In the genomic region with DNA sequence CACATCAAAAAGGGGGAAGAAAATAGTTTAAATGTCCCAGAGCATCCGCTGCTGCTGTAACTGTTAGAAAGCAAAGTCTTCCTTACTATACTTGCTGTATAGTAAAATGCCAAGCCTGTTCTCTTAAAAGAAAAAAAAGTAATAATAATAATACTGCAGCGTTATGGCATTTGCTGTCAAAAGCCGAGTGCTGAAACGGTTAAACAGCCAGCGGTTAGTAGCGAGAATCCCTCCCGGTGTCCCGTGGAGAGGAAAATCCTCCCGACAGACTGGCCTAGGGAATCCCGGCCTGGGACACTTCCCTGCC, we compare ENCODE assay signal across 8 cellular contexts. TPM values are rescaled to one million over a fixed set of nuclear protein-coding genes. Genes with fewer than 3 reads are reported as not detected.
A peak's percentile ranks its signal among the peaks of the same experiment; 100 is the strongest.
DNase-seq lines count a peak whose midpoint lies in the region; ATAC-seq, FAIRE-seq and TF ChIP-seq lines count a peak whose summit lies in the region.

No MANE protein-coding gene starts in this region.

- no peak for TF ChIP-seq POLR2A in endothelial cell of umbilical vein (IDR thresholded peaks at IDR 0.05; ENCODE audit: low read depth, low read length)

- peaks cover 28% of the 10 kb centered on the region for H3K4me1 ChIP-seq in CD4-positive, alpha-beta memory T cell (ENCODE audit: insufficient read depth, low read length)
- peaks cover 24% of the 10 kb centered on the region for H3K4me1 ChIP-seq in endothelial cell of umbilical vein (ENCODE audit: control insufficient read depth, extremely low read depth, insufficient read depth, low read length)
- H3K4me1 ChIP-seq in osteoblast (ENCODE audit: insufficient read depth, low read length) = peaks cover 44% of the 10 kb centered on the region

- TF ChIP-seq CTCF in endothelial cell of umbilical vein (IDR thresholded peaks at IDR 0.05; ENCODE audit: extremely low read depth in 1 of 2, insufficient read depth in 1 of 2, low read depth in 1 of 2, low read length in 2 of 2) (no peak), osteoblast (IDR thresholded peaks at IDR 0.05; ENCODE audit: extremely low read depth, low read depth, low read length) (no peak)

- H3K27me3 ChIP-seq in CD4-positive, alpha-beta memory T cell (ENCODE audit: insufficient read depth, low read length) = peaks cover 45% of the 10 kb centered on the region
- H3K27me3 ChIP-seq in endothelial cell of umbilical vein (ENCODE audit: control insufficient read depth in 2 of 2, insufficient read depth in 2 of 2, low read length in 2 of 2) (peaks cover 1 to 2% of the 10 kb centered on the region in 2 experiments), osteoblast (ENCODE audit: insufficient read depth, low read length) (peaks cover 13% of the 10 kb centered on the region)

- H3K27ac ChIP-seq in CD4-positive, alpha-beta memory T cell (ENCODE audit: low read depth, low read length) = no peak overlapping the region
- H3K27ac ChIP-seq in endothelial cell of umbilical vein (ENCODE audit: insufficient read depth, low read depth, low read length) = peak overlapping the region; percentile 64
- H3K27ac ChIP-seq in osteoblast (ENCODE audit: low read depth, low read length) = peak overlapping the region; percentile 91

- peaks cover 38 to 40% of the 10 kb centered on the region in 2 donors for H3K27me3 Mint-ChIP-seq in CD4-positive, alpha-beta memory T cell

- H3K79me2 ChIP-seq in endothelial cell of umbilical vein (ENCODE audit: control insufficient read depth, insufficient read depth, low read length) (no peaks in the 10 kb centered on the region), osteoblast (ENCODE audit: insufficient read depth, low read length) (no peaks in the 10 kb centered on the region)

- no peak overlapping the region for H3K27ac Mint-ChIP-seq in CD4-positive, alpha-beta memory T cell

- peak overlapping the region; percentile 3 to 44 for H3K4me3 ChIP-seq in CD4-positive, alpha-beta memory T cell (ENCODE audit: low read length in 2 of 2)
- peak overlapping the region; percentile 40 to 62 (median 54) for H3K4me3 ChIP-seq in endothelial cell of umbilical vein (replicated peaks in 1 of 3; ENCODE audit: insufficient read depth in 1 of 3, low read depth in 1 of 3, low read length in 3 of 3)
- H3K4me3 ChIP-seq in osteoblast (ENCODE audit: insufficient read depth, low read length) = peak overlapping the region; percentile 80

- H4K20me1 ChIP-seq in endothelial cell of umbilical vein (replicated peaks; ENCODE audit: control insufficient read depth, extremely low read depth, insufficient read depth, low read length) (no peaks in the 10 kb centered on the region), osteoblast (ENCODE audit: insufficient read depth, low read length) (no peaks in the 10 kb centered on the region)

- peak in 1 of 5 donors; percentile 4 for DNase-seq in CD4-positive, alpha-beta memory T cell
- peak; percentile 62 for DNase-seq in RPMI7951 (ENCODE audit: low read depth)
- no peak for DNase-seq in endothelial cell of umbilical vein (ENCODE audit: low read depth, low spot score)
- DNase-seq in osteoblast (ENCODE audit: insufficient read length, low spot score, missing footprints) = peak; percentile 78
- DNase-seq in NCI-H82 (lab: John Stamatoyannopoulos, UW) = no peak
- no peak for DNase-seq in activated CD4-positive, CD25-positive, alpha-beta regulatory T cell (lab: John Stamatoyannopoulos, UW)

- peaks cover 8 to 45% (median 14%) of the 10 kb centered on the region in 4 donors for H3K4me1 Mint-ChIP-seq in CD4-positive, alpha-beta memory T cell

- POLR2A ChIA-PET in CD4-positive, alpha-beta memory T cell (lab: Charles Lee; ENCODE audit: partially characterized antibody) = interaction anchor here (1.3 to 2.2 kb wide), 2 partner anchors 135 to 175 kb away, joined by 3 to 6 read pairs; no protein-coding TSS in a partner anchor
- POLR2A ChIA-PET in endothelial cell of umbilical vein (lab: Charles Lee) = no interaction called here

- no peaks in the 10 kb centered on the region for H3K36me3 Mint-ChIP-seq in CD4-positive, alpha-beta memory T cell

- H3K4me3 Mint-ChIP-seq in CD4-positive, alpha-beta memory T cell = peak overlapping the region; percentile 67 to 83 (median 74)

- BruUV-seq in endothelial cell of umbilical vein (replicated peaks; lab: Mats Ljungman, UMichigan) = TSS peak; percentile 41

- no peaks in the 10 kb centered on the region for H3K9me3 ChIP-seq in CD4-positive, alpha-beta memory T cell (ENCODE audit: control insufficient read depth in 1 of 2, low read length in 2 of 2)
- H3K9me3 ChIP-seq in endothelial cell of umbilical vein (replicated peaks; ENCODE audit: control insufficient read depth, insufficient read depth, low read length) (no peaks in the 10 kb centered on the region), osteoblast (ENCODE audit: low read depth, low read length) (no peaks in the 10 kb centered on the region)

- dilution Hi-C loops in endothelial cell of umbilical vein (cut with MboI; ENCODE audit: extremely low pct_ligation_motif_present, low sequenced_read_pairs) = no loop called here

- CTCF ChIA-PET in CD4-positive, alpha-beta memory T cell (lab: Charles Lee; ENCODE audit: partially characterized antibody) = interaction anchor here (1.3 to 4.1 kb wide), 3 partner anchors 45 to 176 kb away, joined by 3 to 18 read pairs (median 4); no protein-coding TSS in a partner anchor
- CTCF ChIA-PET in endothelial cell of umbilical vein (lab: Charles Lee) = interaction anchor here (1.3 to 2.7 kb wide), 8 partner anchors 11 to 176 kb away, joined by 3 to 28 read pairs (median 10); a partner anchor contains a TSS

- peak; percentile 50 for FAIRE-seq in endothelial cell of umbilical vein (lab: Jason Lieb, UNC)

- no peaks in the 10 kb centered on the region for H3K9me1 ChIP-seq in endothelial cell of umbilical vein (replicated peaks; ENCODE audit: control insufficient read depth, extremely low read depth, insufficient read depth, low read length)

- H2AFZ ChIP-seq in endothelial cell of umbilical vein (ENCODE audit: low read depth, low read length) (peak overlapping the region; percentile 3), osteoblast (ENCODE audit: low read length) (no peak overlapping the region)

- no peaks in the 10 kb centered on the region for H3K36me3 ChIP-seq in CD4-positive, alpha-beta memory T cell (ENCODE audit: insufficient read depth, low read length)
- H3K36me3 ChIP-seq in endothelial cell of umbilical vein (ENCODE audit: control insufficient read depth in 2 of 2, extremely low read depth in 1 of 2, insufficient read depth in 2 of 2, low read length in 2 of 2) (no peaks in the 10 kb centered on the region), osteoblast (ENCODE audit: insufficient read depth, low read length) (no peaks in the 10 kb centered on the region)

- peak overlapping the region; percentile 66 for H3K9ac ChIP-seq in endothelial cell of umbilical vein (replicated peaks; ENCODE audit: extremely low read depth, insufficient read depth, low read length)

- intact Hi-C loops in CD4-positive, alpha-beta memory T cell (cut with micrococcal nuclease) = loop anchor here (1.0 to 2.0 kb wide), 2 partner anchors 33 to 176 kb away; no protein-coding TSS in a partner anchor
- intact Hi-C loops in endothelial cell of umbilical vein (cut with micrococcal nuclease) = loop anchor here (1.0 to 2.0 kb wide), 4 partner anchors 69 to 188 kb away; no protein-coding TSS in a partner anchor

- no peaks in the 10 kb centered on the region for H3K9me3 Mint-ChIP-seq in CD4-positive, alpha-beta memory T cell

- H3K4me2 ChIP-seq in endothelial cell of umbilical vein (ENCODE audit: insufficient read depth, low read length) = peak overlapping the region; percentile 91
- peak overlapping the region; percentile 93 for H3K4me2 ChIP-seq in osteoblast (ENCODE audit: insufficient read depth, low read length)

- no peak for ATAC-seq in GM21360 (IDR thresholded peaks at IDR 0.05; ENCODE audit: unreplicated experiment)
- ATAC-seq in GM21367 (IDR thresholded peaks at IDR 0.05; ENCODE audit: unreplicated experiment) = no peak

TF ChIP-seq in endothelial cell of umbilical vein, 7 proteins besides CTCF, POLR2A, EP300 and RAD21:
- TF ChIP-seq, protein P1, sequence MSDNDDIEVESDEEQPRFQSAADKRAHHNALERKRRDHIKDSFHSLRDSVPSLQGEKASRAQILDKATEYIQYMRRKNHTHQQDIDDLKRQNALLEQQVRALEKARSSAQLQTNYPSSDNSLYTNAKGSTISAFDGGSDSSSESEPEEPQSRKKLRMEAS (IDR thresholded peaks at IDR 0.05; ENCODE audit: insufficient read depth, insufficient read length) = no peak
- TF ChIP-seq FOS (IDR thresholded peaks at IDR 0.05; ENCODE audit: borderline replicate concordance, insufficient read depth, low read length) (no peak), GATA2 (IDR thresholded peaks at IDR 0.05; ENCODE audit: insufficient read depth, insufficient read length, low read depth, low read length) (no peak), POLR2AphosphoS5 (IDR thresholded peaks at IDR 0.05; ENCODE audit: insufficient read depth, low read depth, low read length) (no peak), EZH2 (IDR thresholded peaks at IDR 0.05; ENCODE audit: borderline replicate concordance, low read depth, low read length, severe bottlenecking) (no peak), MYC (IDR thresholded peaks at IDR 0.05; ENCODE audit: low read depth, low read length) (no peak), JUN (IDR thresholded peaks at IDR 0.05; ENCODE audit: borderline replicate concordance, insufficient read depth, insufficient read length, low read depth) (no peak)

RNA-seq across cellular contexts. Expression of a gene that starts 19.5 kb away (rescaled TPM):
- total RNA-seq in CD4-positive, alpha-beta memory T cell = 10 to 100 TPM; 64.9 to 71.6 TPM
- 10 to 100 TPM; 14.0 to 42.4 TPM for polyA plus RNA-seq in CD4-positive, alpha-beta memory T cell
- 3.0 and 3.4 TPM in 2 replicates for total RNA-seq in RPMI7951 (2014; rRNA removed; shearing (Covaris generic))
- 12.9 and 13.0 TPM in 2 replicates for total RNA-seq in endothelial cell of umbilical vein
- polyA plus RNA-seq in endothelial cell of umbilical vein = 2.0 and 3.1 TPM in 2 replicates
- 3.6 and 3.7 TPM in 2 replicates for polyA plus RNA-seq in endothelial cell of umbilical vein (2011; cell fraction: cytosol; rRNA removed)
- 8.8 and 9.8 TPM in 2 replicates for polyA plus RNA-seq in endothelial cell of umbilical vein (2011; cell fraction: nucleus; rRNA removed)
- 5.0 and 6.5 TPM in 2 replicates for polyA plus RNA-seq in endothelial cell of umbilical vein (2012)
- polyA minus RNA-seq in endothelial cell of umbilical vein = 4.4 and 8.0 TPM in 2 replicates
- polyA minus RNA-seq in endothelial cell of umbilical vein (2011; cell fraction: cytosol; rRNA and poly(A)+ RNA removed) = not detected
- 16.8 and 24.5 TPM in 2 replicates for polyA minus RNA-seq in endothelial cell of umbilical vein (2011; cell fraction: nucleus; rRNA and poly(A)+ RNA removed)
- 0.29 and 0.36 TPM in 2 replicates for total RNA-seq in osteoblast

Comparison
In these comparisons a context has a peak if more than half of its experiments do, and no peak if none do; other contexts are left out.
1. DNase-seq: peak in RPMI7951 (single experiment) and osteoblast (single experiment); none in endothelial cell of umbilical vein (single experiment), NCI-H82 (single experiment) and activated CD4-positive, CD25-positive, alpha-beta regulatory T cell (0 of 4).
2. H3K4me3 ChIP-seq: peak in every context shown above with its lines; median percentile 80 in osteoblast; 54 in endothelial cell of umbilical vein; 24 in CD4-positive, alpha-beta memory T cell.